In the genomic region with DNA sequence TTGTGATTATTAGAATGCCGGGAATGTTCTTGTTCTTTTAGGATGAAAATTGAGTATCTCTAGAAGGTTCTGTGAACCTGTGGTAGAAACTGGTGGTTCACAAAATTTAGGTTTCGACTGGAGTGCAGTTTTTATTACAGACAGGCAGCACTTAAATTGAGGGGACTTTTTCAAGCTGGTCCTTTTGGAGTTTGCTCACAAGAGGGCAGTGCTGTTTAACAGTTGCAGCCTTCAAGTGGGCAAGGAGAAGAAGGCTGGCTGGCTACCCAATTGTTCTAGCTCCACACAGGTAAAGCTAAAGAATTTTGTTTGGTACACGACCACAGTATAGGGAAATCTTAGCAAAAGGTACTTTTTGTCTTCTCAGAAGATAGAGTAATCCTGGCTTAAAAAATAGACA, we compare ENCODE assay signal across 8 cellular contexts.
A peak's percentile ranks its signal among the peaks of the same experiment; 100 is the strongest.
DNase-seq lines count a peak whose midpoint lies in the region; ATAC-seq and TF ChIP-seq lines count a peak whose summit lies in the region.

No MANE protein-coding gene starts in this region.

- peak; percentile 36 to 68 (median 40) for TF ChIP-seq CTCF in ascending aorta (IDR thresholded peaks at IDR 0.05)
- TF ChIP-seq CTCF in smooth muscle cell (IDR thresholded peaks at IDR 0.05; ENCODE audit: borderline replicate concordance, insufficient read depth, poor library complexity, severe bottlenecking) = peak; percentile 67

- H3K4me1 ChIP-seq in NT2/D1 (ENCODE audit: insufficient read depth, insufficient read length) = peaks cover 2% of the 10 kb centered on the region
- no peaks in the 10 kb centered on the region for H3K4me1 ChIP-seq in ascending aorta
- H3K4me1 ChIP-seq in smooth muscle cell (ENCODE audit: low read depth) = peaks cover 4% of the 10 kb centered on the region

- H3K36me3 ChIP-seq in NT2/D1 (ENCODE audit: insufficient read depth, insufficient read length, low read length) (no peaks in the 10 kb centered on the region), ascending aorta (no peaks in the 10 kb centered on the region), smooth muscle cell (ENCODE audit: low read depth) (no peaks in the 10 kb centered on the region)

- no peaks in the 10 kb centered on the region for H3K79me2 ChIP-seq in smooth muscle cell (ENCODE audit: low read depth)

- intact Hi-C loops in ascending aorta (cut with DNase I) = no loop called here

- WGBS in smooth muscle cell (ENCODE audit: low lambda C conversion rate) = 27% methylated on average over 3 of the region's 3 CpGs

- no peaks in the 10 kb centered on the region; the same call in 1 of the 2 replicates for H3K9me3 ChIP-seq in NT2/D1 (ENCODE audit: insufficient read depth, low read length)
- H3K9me3 ChIP-seq in ascending aorta = no peaks in the 10 kb centered on the region
- no peaks in the 10 kb centered on the region for H3K9me3 ChIP-seq in smooth muscle cell (replicated peaks; ENCODE audit: low read depth)

- peak overlapping the region; percentile 56 for H2AFZ ChIP-seq in smooth muscle cell (ENCODE audit: low read depth)

- no peak overlapping the region for H3K4me3 ChIP-seq in NT2/D1 (ENCODE audit: insufficient read length, low read depth)
- H3K4me3 ChIP-seq in ascending aorta = no peak overlapping the region
- no peak overlapping the region for H3K4me3 ChIP-seq in smooth muscle cell

- DNase-seq in Daoy (ENCODE audit: low read depth) = peak; percentile 80
- peak; percentile 74 for DNase-seq in HT1080 (ENCODE audit: low read depth)
- peak; percentile 76 for DNase-seq in NT2/D1 (ENCODE audit: low read depth, low spot score)
- DNase-seq in ascending aorta (ENCODE audit: low spot score in 2 of 2) = no peak
- DNase-seq in hippocampal formation (lab: John Stamatoyannopoulos, UW) = peak; percentile 7 to 50
- DNase-seq in smooth muscle cell (lab: John Stamatoyannopoulos, UW; ENCODE audit: unreplicated experiment) = no peak

- H3K9ac ChIP-seq in NT2/D1 (ENCODE audit: insufficient read length, low read depth) (no peak overlapping the region), smooth muscle cell (ENCODE audit: low read depth) (no peak overlapping the region)

- peak; percentile 82 for ATAC-seq in GM19463 (IDR thresholded peaks at IDR 0.05; ENCODE audit: unreplicated experiment)
- ATAC-seq in HG02571 (IDR thresholded peaks at IDR 0.05; ENCODE audit: unreplicated experiment) = no peak

- H4K20me1 ChIP-seq in smooth muscle cell (ENCODE audit: low read depth) = no peaks in the 10 kb centered on the region

- H3K27me3 ChIP-seq in NT2/D1 (ENCODE audit: insufficient read depth, insufficient read length) (no peaks in the 10 kb centered on the region), ascending aorta (no peaks in the 10 kb centered on the region), smooth muscle cell (ENCODE audit: low read depth) (no peaks in the 10 kb centered on the region)

- no peak overlapping the region for H3K27ac ChIP-seq in ascending aorta
- no peak overlapping the region for H3K27ac ChIP-seq in smooth muscle cell (ENCODE audit: low read depth)

- no peak overlapping the region for H3K4me2 ChIP-seq in smooth muscle cell

- no peaks in the 10 kb centered on the region for H3F3A ChIP-seq in smooth muscle cell (ENCODE audit: low read depth)

Comparison
In these comparisons a context has a peak if more than half of its experiments do, and no peak if none do; other contexts are left out.
1. DNase-seq: peak in Daoy (single experiment), HT1080 (single experiment), NT2/D1 (single experiment) and hippocampal formation (2 of 2); none in ascending aorta (0 of 2) and smooth muscle cell (single experiment).